Comparison of ENCODE assay signal across 1 cellular context in the genomic region with DNA sequence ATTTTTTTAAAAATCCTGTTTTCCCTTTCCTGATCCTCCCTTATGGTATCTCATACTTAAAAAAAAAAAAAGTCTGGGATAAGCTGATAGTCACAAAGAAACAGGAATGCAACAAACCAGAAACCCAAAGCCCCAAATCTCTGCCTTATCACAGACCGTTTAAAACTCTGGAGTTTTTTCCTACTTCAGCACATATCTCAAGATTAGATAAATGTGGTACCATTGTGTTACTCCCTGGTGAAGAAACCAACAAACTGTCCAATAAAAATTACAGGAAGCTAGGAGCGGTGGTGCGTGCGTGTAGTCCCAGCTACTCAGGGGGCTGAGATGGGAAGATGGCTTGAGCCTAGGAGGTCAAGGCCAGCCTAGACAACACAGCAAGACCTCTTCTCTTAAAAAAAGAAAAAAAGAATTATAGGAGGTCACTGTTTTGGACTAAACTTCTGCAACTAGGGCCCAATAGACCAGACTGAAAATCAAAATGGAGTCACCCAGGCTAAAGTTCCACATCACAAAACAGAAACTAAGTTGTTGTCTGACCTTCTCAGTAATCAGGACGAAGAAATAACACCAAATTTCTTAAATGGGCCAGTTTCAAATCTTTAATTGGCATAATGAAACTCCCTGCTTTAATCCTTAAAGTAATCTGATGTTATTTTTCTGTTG.
TF ChIP-seq lines count a peak whose summit lies in the region.

No MANE protein-coding gene starts in this region.

TF ChIP-seq in IMR-90, 13 proteins besides CTCF, POLR2A, EP300 and RAD21 (continued from another document):
- TF ChIP-seq RFX5 (IDR thresholded peaks at IDR 0.05; ENCODE audit: low read depth, low read length) (no peak), CEBPB (IDR thresholded peaks at IDR 0.05; ENCODE audit: low read depth, low read length) (no peak)
- TF ChIP-seq, protein P1, sequence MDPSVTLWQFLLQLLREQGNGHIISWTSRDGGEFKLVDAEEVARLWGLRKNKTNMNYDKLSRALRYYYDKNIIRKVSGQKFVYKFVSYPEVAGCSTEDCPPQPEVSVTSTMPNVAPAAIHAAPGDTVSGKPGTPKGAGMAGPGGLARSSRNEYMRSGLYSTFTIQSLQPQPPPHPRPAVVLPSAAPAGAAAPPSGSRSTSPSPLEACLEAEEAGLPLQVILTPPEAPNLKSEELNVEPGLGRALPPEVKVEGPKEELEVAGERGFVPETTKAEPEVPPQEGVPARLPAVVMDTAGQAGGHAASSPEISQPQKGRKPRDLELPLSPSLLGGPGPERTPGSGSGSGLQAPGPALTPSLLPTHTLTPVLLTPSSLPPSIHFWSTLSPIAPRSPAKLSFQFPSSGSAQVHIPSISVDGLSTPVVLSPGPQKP (IDR thresholded peaks at IDR 0.05; ENCODE audit: borderline replicate concordance, low read depth, low read length): no peak
